In genomic region chr4:108056418-108056817, GRCh38 we compare ENCODE assay signal across 20 cellular contexts.
"Had no signal": no experiment of that assay in that cellular context is flagged by ENCODE, and none has a peak within 500 bp of the region (broad histone marks: within the 10 kb centered on the region; RNA-seq: fewer than 3 reads in every experiment).

No MANE protein-coding gene starts in this region.

- H3K4me3 ChIP-seq: body of pancreas, colonic mucosa, left ventricle myocardium inferior, mucosa of descending colon, prostate gland, smooth muscle cell, stomach, testis, upper lobe of right lung had no signal

- H3K27ac Mint-ChIP-seq: memory B cell, natural killer cell had no signal

- H3K4me1 Mint-ChIP-seq: memory B cell, natural killer cell had no signal

- H3K4me2 ChIP-seq: smooth muscle cell had no signal

- FAIRE-seq: kidney had no signal

- H3K36me3 Mint-ChIP-seq: memory B cell, natural killer cell had no signal

- H3K27me3 ChIP-seq: body of pancreas, colonic mucosa, foreskin keratinocyte, stomach, testis, upper lobe of right lung had no signal

- H3K4me3 Mint-ChIP-seq: memory B cell, natural killer cell had no signal

- ATAC-seq: body of pancreas, foreskin keratinocyte, mucosa of descending colon, natural killer cell, right cardiac atrium, upper lobe of right lung had no signal

- H3K9me3 Mint-ChIP-seq: memory B cell, natural killer cell had no signal

- H3K9me3 ChIP-seq: body of pancreas, colonic mucosa, left ventricle myocardium inferior, mucosa of descending colon, prostate gland, stomach, testis, upper lobe of right lung had no signal

- DNase-seq: amygdala; body of pancreas; central memory CD4-positive, alpha-beta T cell; colonic mucosa; effector CD4-positive, alpha-beta T cell; foreskin keratinocyte; glutamatergic neuron; hypothalamus; kidney; left ventricle myocardium inferior; mucosa of descending colon; natural killer cell; right cardiac atrium; stomach; SW 1271; testis; upper lobe of right lung had no signal

- H3K36me3 ChIP-seq: colonic mucosa, left ventricle myocardium inferior, prostate gland, stomach, upper lobe of right lung had no signal

- H3K4me1 ChIP-seq: body of pancreas, colonic mucosa, foreskin keratinocyte, left ventricle myocardium inferior, prostate gland, testis, upper lobe of right lung had no signal

- H3K27ac ChIP-seq: body of pancreas, colonic mucosa, foreskin keratinocyte, left ventricle myocardium inferior, prostate gland, stomach, testis, upper lobe of right lung had no signal
